In genomic region chr1:145215061-145215460, GRCh38 we compare ENCODE assay signal across 10 cellular contexts. TPM values are rescaled to one million over a fixed set of nuclear protein-coding genes. Genes with fewer than 3 reads are reported as not detected.
DNase-seq lines count a peak whose midpoint lies in the region; ATAC-seq and TF ChIP-seq lines count a peak whose summit lies in the region.
"Not testable (repeated sequence)": the region's sequence is repeated elsewhere in the genome, so short reads cannot be mapped to it uniquely, and the experiment has no call there.
"Had no signal": no experiment of that assay in that cellular context is flagged by ENCODE, and none has a peak within 500 bp of the region (broad histone marks: within the 10 kb centered on the region; RNA-seq: fewer than 3 reads in every experiment).

No MANE protein-coding gene starts in this region.

- H3K4me2 ChIP-seq in GM23248 (ENCODE audit: unreplicated experiment), result not testable (repeated sequence)

- not testable (repeated sequence) for H3K27ac Mint-ChIP-seq in T-helper 2 cell treated with Interferon-gamma antibody and Interleukin-4, amounts not matched to agents 5 μg/mL and 100 μg/mL, for 36 hours; central memory CD8-positive, alpha-beta T cell (ENCODE audit: low read depth)

- H3K36me3 ChIP-seq in GM23248 (ENCODE audit: low read depth); neutrophil; aorta (ENCODE audit: control insufficient read depth in 1 of 2, insufficient read depth in 2 of 2, low read length in 1 of 2): not testable (repeated sequence)

- ATAC-seq in activated T-cell treated with anti-CD3 and anti-CD28 coated beads, Interleukin-2, amount 50 U/mL, for 4 hours; central memory CD8-positive, alpha-beta T cell (replicated peaks; ENCODE audit: extremely low read depth, poor library complexity, severe bottlenecking); right cardiac atrium; aorta (ENCODE audit: low FRiP score): not testable (repeated sequence)

- not testable (repeated sequence) for H4K20me1 ChIP-seq in GM23248 (ENCODE audit: insufficient read depth)

- not testable (repeated sequence) for H3K27me3 Mint-ChIP-seq in T-helper 2 cell treated with Interferon-gamma antibody and Interleukin-4, amounts not matched to agents 5 μg/mL and 100 μg/mL, for 36 hours (ENCODE audit: low read depth); activated T-cell treated with anti-CD3 and anti-CD28 coated beads, Interleukin-2, amount 50 U/mL, for 4 hours (ENCODE audit: low read depth); central memory CD8-positive, alpha-beta T cell

- not testable (repeated sequence) for H3F3A ChIP-seq in GM23248 (ENCODE audit: insufficient read depth)

- H3K27ac ChIP-seq in GM23248; right cardiac atrium (ENCODE audit: low read length); aorta (ENCODE audit: low read depth in 1 of 2, low read length in 2 of 2): not testable (repeated sequence)
- peak overlapping the region; percentile 76 for H3K27ac ChIP-seq in neutrophil

- H3K9me3 ChIP-seq in GM23248 (ENCODE audit: low read depth); right cardiac atrium (ENCODE audit: control insufficient read depth, low read length); neutrophil; aorta (ENCODE audit: control insufficient read depth, low read length): not testable (repeated sequence)

- H2AFZ ChIP-seq in GM23248, result not testable (repeated sequence)

- H3K4me3 ChIP-seq in GM23248 (peak overlapping the region; percentile 61), right cardiac atrium (ENCODE audit: low read length) (peak overlapping the region; percentile 42), neutrophil (ENCODE audit: low read depth in 1 of 2, low read length in 1 of 2) (peak overlapping the region; percentile 39 to 66)
- not testable (repeated sequence) for H3K4me3 ChIP-seq in aorta (ENCODE audit: low read length in 2 of 2)

- peak overlapping the region; percentile 60; the same call in 1 of the 2 replicates for H3K9ac ChIP-seq in GM23248

- H3K9me3 Mint-ChIP-seq in T-helper 2 cell treated with Interferon-gamma antibody and Interleukin-4, amounts not matched to agents 5 μg/mL and 100 μg/mL, for 36 hours; activated T-cell treated with anti-CD3 and anti-CD28 coated beads, Interleukin-2, amount 50 U/mL, for 4 hours; central memory CD8-positive, alpha-beta T cell: not testable (repeated sequence)

- not testable (repeated sequence) for TF ChIP-seq CTCF in neutrophil (IDR thresholded peaks at IDR 0.05)

- not testable (repeated sequence) for DNase-seq in GM23248
- DNase-seq in T-helper 2 cell treated with Interferon-gamma antibody and Interleukin-4, amounts not matched to agents 5 μg/mL and 100 μg/mL, for 36 hours (ENCODE audit: low spot score), result peak; percentile 52
- peak; percentile 47 for DNase-seq in activated T-cell treated with anti-CD3 and anti-CD28 coated beads, Interleukin-2, amount 50 U/mL, for 4 hours
- peak; percentile 31 to 58 for DNase-seq in central memory CD8-positive, alpha-beta T cell (ENCODE audit: low spot score in 2 of 2)
- peak; percentile 76 to 88 (median 84) for DNase-seq in right cardiac atrium
- peak; percentile 22 to 55 (median 28) for DNase-seq in stimulated activated CD4-positive, alpha-beta T cell treated with anti-CD3 and anti-CD28 coated beads, TNF-alpha, amount 100 ng/mL, for 24 hours (ENCODE audit: low read depth in 3 of 3)
- peak; percentile 73 to 89 for DNase-seq in aorta

- in situ Hi-C loops in GM23248 (cut with MboI), result not testable (repeated sequence)

- not testable (repeated sequence) for H3K4me1 ChIP-seq in GM23248 (ENCODE audit: insufficient read depth); right cardiac atrium (ENCODE audit: control insufficient read depth, insufficient read depth, low read length); neutrophil (ENCODE audit: control insufficient read depth in 1 of 2, insufficient read depth in 1 of 2, low read depth in 1 of 2, low read length in 1 of 2); aorta (ENCODE audit: control insufficient read depth in 1 of 2, insufficient read depth in 2 of 2, low read length in 2 of 2)

- not testable (repeated sequence) for H3K79me2 ChIP-seq in GM23248 (ENCODE audit: insufficient read depth)

- H3K36me3 Mint-ChIP-seq in T-helper 2 cell treated with Interferon-gamma antibody and Interleukin-4, amounts not matched to agents 5 μg/mL and 100 μg/mL, for 36 hours (ENCODE audit: low read depth); activated T-cell treated with anti-CD3 and anti-CD28 coated beads, Interleukin-2, amount 50 U/mL, for 4 hours (ENCODE audit: insufficient read depth); central memory CD8-positive, alpha-beta T cell (ENCODE audit: insufficient read depth): not testable (repeated sequence)

- not testable (repeated sequence) for H3K9me2 ChIP-seq in GM23248 (ENCODE audit: insufficient read depth)

- not testable (repeated sequence) for H3K4me3 Mint-ChIP-seq in T-helper 2 cell treated with Interferon-gamma antibody and Interleukin-4, amounts not matched to agents 5 μg/mL and 100 μg/mL, for 36 hours; activated T-cell treated with anti-CD3 and anti-CD28 coated beads, Interleukin-2, amount 50 U/mL, for 4 hours; central memory CD8-positive, alpha-beta T cell

- intact Hi-C loops in right cardiac atrium (cut with DNase I); aorta (cut with DNase I): not testable (repeated sequence)

- H3K27me3 ChIP-seq in GM23248 (replicated peaks; ENCODE audit: insufficient read depth); right cardiac atrium (ENCODE audit: control insufficient read depth, insufficient read depth); neutrophil; aorta (ENCODE audit: control insufficient read depth in 1 of 2, insufficient read depth in 2 of 2, low read length in 1 of 2): not testable (repeated sequence)

- not testable (repeated sequence) for H3K4me1 Mint-ChIP-seq in T-helper 2 cell treated with Interferon-gamma antibody and Interleukin-4, amounts not matched to agents 5 μg/mL and 100 μg/mL, for 36 hours (ENCODE audit: low read depth); activated T-cell treated with anti-CD3 and anti-CD28 coated beads, Interleukin-2, amount 50 U/mL, for 4 hours (ENCODE audit: low read depth); central memory CD8-positive, alpha-beta T cell

- WGBS in GM23248 (ENCODE audit: low coverage in 1 of 2, low lambda C conversion rate in 2 of 2, missing lambda C conversion rate in 2 of 2), 2 experiments, result 0% methylated on average over 19 to 24 of the region's 35 CpGs
- WGBS in right cardiac atrium, result under 1% methylated on average over 24 of the region's 35 CpGs
- 0% methylated on average over 6 to 27 of the region's 35 CpGs for whole genome bisulfite sequencing in aorta, 2 donors

RNA-seq across cellular contexts. Expression of gene PPIAL4D, which starts 26.9 kb away (rescaled TPM):
- total RNA-seq in GM23248 (2014; rRNA removed; shearing (Covaris generic)), result not detected in 2 replicates
- not detected in 2 replicates for polyA plus RNA-seq in GM23248 (2016; fragmentation: Nextera tagmentation; extraction: Ambion mirVana)
- total RNA-seq in activated T-cell treated with anti-CD3 and anti-CD28 coated beads, Interleukin-2, amount 50 U/mL, for 4 hours, result not detected
- total RNA-seq in right cardiac atrium, result not detected
- not detected for polyA plus RNA-seq in right cardiac atrium
- not detected for total RNA-seq in aorta
- polyA plus RNA-seq in aorta, result not detected
- total RNA-seq: endodermal cell, skeletal muscle tissue had no signal
